Comparison of ENCODE assay signal across 13 cellular contexts in genomic region chr6:30444451-30444742, GRCh38.
"Had no signal": no experiment of that assay in that cellular context is flagged by ENCODE, and none has a peak within 500 bp of the region (broad histone marks: within the 10 kb centered on the region; RNA-seq: fewer than 3 reads in every experiment).

No MANE protein-coding gene starts in this region.

- H3K9me3 Mint-ChIP-seq: central memory CD8-positive, alpha-beta T cell; natural killer cell; stimulated activated naive B cell treated with anti-CD40 and anti-IgM and Interleukin-4, amounts not matched to agents 10 μg/mL and 1 μg/mL and 100 μg/mL, for 72 hours; T-helper 1 cell treated with Interleukin-12 subunit alpha and Interleukin-12 subunit beta and Interleukin-4 antibody, amounts not matched to agents 30 μg/mL and 1 μg/mL, for 36 hours had no signal

- H3K36me3 Mint-ChIP-seq: natural killer cell; stimulated activated naive B cell treated with anti-CD40 and anti-IgM and Interleukin-4, amounts not matched to agents 10 μg/mL and 1 μg/mL and 100 μg/mL, for 72 hours had no signal

- ATAC-seq: gastrocnemius medialis; natural killer cell; stimulated activated naive B cell treated with anti-CD40 and anti-IgM and Interleukin-4, amounts not matched to agents 10 μg/mL and 1 μg/mL and 100 μg/mL, for 72 hours had no signal

- DNase-seq: activated CD4-positive, alpha-beta T cell treated with anti-CD3 and anti-CD28 coated beads, Interleukin-2, amount 50 U/mL, for 48 hours; activated CD4-positive, CD25-positive, alpha-beta regulatory T cell treated with anti-CD3 and anti-CD28 coated beads, Interleukin-2, amount 50 U/mL, for 72 hours; activated naive CD4-positive, alpha-beta T cell; brain microvascular endothelial cell; colonic mucosa; gastrocnemius medialis; heart left ventricle; lower lobe of right lung; natural killer cell; stimulated activated naive B cell treated with anti-CD40 and anti-IgM and Interleukin-4, amounts not matched to agents 10 μg/mL and 1 μg/mL and 100 μg/mL, for 72 hours; thyroid gland had no signal

- H3K9me3 ChIP-seq: colonic mucosa, gastrocnemius medialis, heart left ventricle, lower lobe of right lung, thyroid gland had no signal

- H3K4me3 Mint-ChIP-seq: central memory CD8-positive, alpha-beta T cell; natural killer cell; stimulated activated naive B cell treated with anti-CD40 and anti-IgM and Interleukin-4, amounts not matched to agents 10 μg/mL and 1 μg/mL and 100 μg/mL, for 72 hours; T-helper 1 cell treated with Interleukin-12 subunit alpha and Interleukin-12 subunit beta and Interleukin-4 antibody, amounts not matched to agents 30 μg/mL and 1 μg/mL, for 36 hours had no signal

- H3K4me1 ChIP-seq: colonic mucosa, gastrocnemius medialis, lower lobe of right lung, thyroid gland had no signal

- H3K36me3 ChIP-seq: brain microvascular endothelial cell, colonic mucosa, gastrocnemius medialis, heart left ventricle, lower lobe of right lung, thyroid gland had no signal

- H3K27ac Mint-ChIP-seq: natural killer cell; stimulated activated naive B cell treated with anti-CD40 and anti-IgM and Interleukin-4, amounts not matched to agents 10 μg/mL and 1 μg/mL and 100 μg/mL, for 72 hours; T-helper 1 cell treated with Interleukin-12 subunit alpha and Interleukin-12 subunit beta and Interleukin-4 antibody, amounts not matched to agents 30 μg/mL and 1 μg/mL, for 36 hours had no signal

- H3K27ac ChIP-seq: brain microvascular endothelial cell, colonic mucosa, gastrocnemius medialis, heart left ventricle, lower lobe of right lung, thyroid gland had no signal

- H3K4me3 ChIP-seq: colonic mucosa, gastrocnemius medialis, heart left ventricle, lower lobe of right lung, thyroid gland had no signal
